ENCODE assay signal across 1 cellular context in genomic region chr11:12717851-12718291, GRCh38.
TF ChIP-seq lines count a peak whose summit lies in the region.

No MANE protein-coding gene starts in this region.

TF ChIP-seq in SK-N-SH treated with all-trans-retinoic acid at 6 μM for 48 hours, 23 proteins besides CTCF, POLR2A, EP300 and RAD21 (continued from another document):
- TF ChIP-seq PATZ1 (CRISPR knock-in tag; IDR thresholded peaks at IDR 0.05; ENCODE audit: borderline replicate concordance) (no peak), ZFP3 (CRISPR knock-in tag; IDR thresholded peaks at IDR 0.05) (no peak), RARB (CRISPR knock-in tag; IDR thresholded peaks at IDR 0.05) (no peak), BACH2 (CRISPR knock-in tag; IDR thresholded peaks at IDR 0.05; ENCODE audit: borderline replicate concordance) (no peak)
